ENCODE assay signal across 19 cellular contexts in genomic region chr3:171101982-171102610, GRCh38.
DNase-seq lines count a peak whose midpoint lies in the region; ATAC-seq and TF ChIP-seq lines count a peak whose summit lies in the region.
"Had no signal": no experiment of that assay in that cellular context is flagged by ENCODE, and none has a peak within 500 bp of the region (broad histone marks: within the 10 kb centered on the region; RNA-seq: fewer than 3 reads in every experiment).

No MANE protein-coding gene starts in this region.

- no peak overlapping the region for H3K4me2 ChIP-seq in mammary epithelial cell (ENCODE audit: insufficient read depth, low read depth, low read length)
- H3K4me2 ChIP-seq: BLaER1 treated with 17β-estradiol and CSF1 and Interleukin-3, amounts not matched to agents 10 nM and 100 nM; PC-9 had no signal

- H3K27me3 ChIP-seq in mammary epithelial cell (ENCODE audit: insufficient read depth, low read length) (no peaks in the 10 kb centered on the region), gastroesophageal sphincter (no peaks in the 10 kb centered on the region)
- H3K27me3 ChIP-seq in CD8-positive, alpha-beta memory T cell (ENCODE audit: insufficient read depth, low read length, poor library complexity, severe bottlenecking), result no peaks in the 10 kb centered on the region
- H3K27me3 ChIP-seq: BLaER1 treated with 17β-estradiol and CSF1 and Interleukin-3, amounts not matched to agents 10 nM and 100 nM; testis had no signal

- 90% methylated on average over 2 of the region's 2 CpGs for WGBS in mammary epithelial cell (ENCODE audit: low coverage, missing lambda C conversion rate)
- WGBS in gastroesophageal sphincter (ENCODE audit: low coverage in 1 of 2), 2 donors, result 90 to 92% methylated on average over 2 of the region's 2 CpGs

- TF ChIP-seq POLR2A in NB4 (IDR thresholded peaks at IDR 0.05; ENCODE audit: extremely low read depth, insufficient read length) (no peak), gastroesophageal sphincter (IDR thresholded peaks at IDR 0.05) (no peak)

- no peaks in the 10 kb centered on the region for H3K27me3 Mint-ChIP-seq in CD8-positive, alpha-beta memory T cell
- H3K27me3 Mint-ChIP-seq: activated naive CD4-positive, alpha-beta T cell treated with anti-CD3 and anti-CD28 coated beads, Interleukin-2, amount 10 ng/mL, durations not matched to agents 7 days and 5 days; naive thymus-derived CD8-positive, alpha-beta T cell had no signal

- H3K27ac ChIP-seq in mammary epithelial cell (ENCODE audit: insufficient read depth, low read depth, low read length) (no peak overlapping the region), gastroesophageal sphincter (no peak overlapping the region)
- H3K27ac ChIP-seq in CD8-positive, alpha-beta memory T cell (ENCODE audit: low read depth, low read length), result no peak overlapping the region
- H3K27ac ChIP-seq: BLaER1 treated with 17β-estradiol and CSF1 and Interleukin-3, amounts not matched to agents 10 nM and 100 nM; PC-9; testis had no signal

- no peak overlapping the region for H3K4me3 Mint-ChIP-seq in CD8-positive, alpha-beta memory T cell
- H3K4me3 Mint-ChIP-seq: activated naive CD4-positive, alpha-beta T cell treated with anti-CD3 and anti-CD28 coated beads, Interleukin-2, amount 10 ng/mL, durations not matched to agents 7 days and 5 days; naive thymus-derived CD8-positive, alpha-beta T cell had no signal

- peak overlapping the region in 2 of 8 donors; percentile 34 to 63 for H3K27ac Mint-ChIP-seq in CD8-positive, alpha-beta memory T cell
- H3K27ac Mint-ChIP-seq: activated naive CD4-positive, alpha-beta T cell treated with anti-CD3 and anti-CD28 coated beads, Interleukin-2, amount 10 ng/mL, durations not matched to agents 7 days and 5 days; naive thymus-derived CD8-positive, alpha-beta T cell had no signal

- no peak for TF ChIP-seq EP300 in gastroesophageal sphincter (IDR thresholded peaks at IDR 0.05)

- H3K9me3 ChIP-seq in mammary epithelial cell (replicated peaks; ENCODE audit: insufficient read depth, low read length) (no peaks in the 10 kb centered on the region), gastroesophageal sphincter (no peaks in the 10 kb centered on the region)
- H3K9me3 ChIP-seq in CD8-positive, alpha-beta memory T cell (ENCODE audit: low read length), result no peaks in the 10 kb centered on the region
- H3K9me3 ChIP-seq: testis had no signal

- no peak overlapping the region for H2AFZ ChIP-seq in mammary epithelial cell (ENCODE audit: low read depth, low read length)
- H2AFZ ChIP-seq: PC-9 had no signal

- H3K79me2 ChIP-seq in mammary epithelial cell (ENCODE audit: insufficient read depth, low read length), result no peaks in the 10 kb centered on the region

- no peak overlapping the region for H3K9ac ChIP-seq in mammary epithelial cell (ENCODE audit: insufficient read depth, low read length)
- H3K9ac ChIP-seq: BLaER1 treated with 17β-estradiol and CSF1 and Interleukin-3, amounts not matched to agents 10 nM and 100 nM had no signal

- H3K4me1 ChIP-seq in mammary epithelial cell (ENCODE audit: insufficient read depth, low read length) (peaks cover 7% of the 10 kb centered on the region), gastroesophageal sphincter (no peaks in the 10 kb centered on the region)
- no peaks in the 10 kb centered on the region for H3K4me1 ChIP-seq in CD8-positive, alpha-beta memory T cell (ENCODE audit: insufficient read depth, low read length)
- H3K4me1 ChIP-seq: BLaER1 treated with 17β-estradiol and CSF1 and Interleukin-3, amounts not matched to agents 10 nM and 100 nM; testis had no signal

- peaks cover 21 to 81% (median 38%) of the 10 kb centered on the region in 3 donors for H3K36me3 Mint-ChIP-seq in CD8-positive, alpha-beta memory T cell

- H3K36me3 ChIP-seq in mammary epithelial cell (ENCODE audit: insufficient read depth, low read length) (no peaks in the 10 kb centered on the region), gastroesophageal sphincter (peaks cover 0 to 53% of the 10 kb centered on the region in 2 donors)
- H3K36me3 ChIP-seq in CD8-positive, alpha-beta memory T cell (ENCODE audit: insufficient read depth, low read length), result peaks cover 30% of the 10 kb centered on the region

- no TSS peak for BruUV-seq in mammary epithelial cell (replicated peaks; lab: Mats Ljungman, UMichigan)

- no peak for ATAC-seq in gastroesophageal sphincter
- no peak for ATAC-seq in GM19328 (IDR thresholded peaks at IDR 0.05; ENCODE audit: unreplicated experiment)
- ATAC-seq: naive thymus-derived CD8-positive, alpha-beta T cell had no signal

- in situ Hi-C loops in mammary epithelial cell (cut with MboI; ENCODE audit: low sequenced_read_pairs in 2 of 2), result no loop called here

- no peaks in the 10 kb centered on the region for H3K9me3 Mint-ChIP-seq in CD8-positive, alpha-beta memory T cell
- H3K9me3 Mint-ChIP-seq: activated naive CD4-positive, alpha-beta T cell treated with anti-CD3 and anti-CD28 coated beads, Interleukin-2, amount 10 ng/mL, durations not matched to agents 7 days and 5 days had no signal

- H3K4me1 Mint-ChIP-seq in CD8-positive, alpha-beta memory T cell, result no peaks in the 10 kb centered on the region

- CTCF ChIA-PET in mammary epithelial cell (lab: Charles Lee; ENCODE audit: low non-redundant PET), result no interaction called here
- CTCF ChIA-PET in CD8-positive, alpha-beta memory T cell (lab: Charles Lee), result no interaction called here

- DNase-seq in Daoy (ENCODE audit: low read depth), result peak; percentile 60
- peak; percentile 8 for DNase-seq in NB4 (ENCODE audit: low read depth)
- DNase-seq in mammary epithelial cell, result peak; percentile 58
- peak; percentile 74 for DNase-seq in kidney glomerular epithelial cell (lab: John Stamatoyannopoulos, UW)
- DNase-seq in CD8-positive, alpha-beta memory T cell, result no peak
- DNase-seq in NCI-H2029 treated with DMSO at 0.1 percent for 48 hours (lab: John Stamatoyannopoulos, UW), result no peak
- DNase-seq: activated CD4-positive, CD25-positive, alpha-beta regulatory T cell treated with anti-CD3 and anti-CD28 coated beads, Interleukin-2, amount 50 U/mL, for 72 hours; activated CD8-positive, alpha-beta memory T cell treated with anti-CD3 and anti-CD28 coated beads, Interleukin-2, amount 50 U/mL, for 4 hours; activated naive CD4-positive, alpha-beta T cell treated with anti-CD3 and anti-CD28 coated beads, Interleukin-2, amount 10 ng/mL, durations not matched to agents 7 days and 5 days; central memory CD4-positive, alpha-beta T cell; hypothalamus; naive thymus-derived CD8-positive, alpha-beta T cell; NCI-H446 treated with DMSO at 0.1 percent for 48 hours; PC-9; retina; testis had no signal

- intact Hi-C loops in mammary epithelial cell (cut with micrococcal nuclease), result no loop called here

- H4K20me1 ChIP-seq in mammary epithelial cell (ENCODE audit: insufficient read depth, low read length), result no peaks in the 10 kb centered on the region
- H4K20me1 ChIP-seq: BLaER1 treated with 17β-estradiol and CSF1 and Interleukin-3, amounts not matched to agents 10 nM and 100 nM had no signal

- dilution Hi-C loops in mammary epithelial cell (cut with HindIII; ENCODE audit: low sequenced_read_pairs), result no loop called here

- POLR2A ChIA-PET in CD8-positive, alpha-beta memory T cell (lab: Charles Lee), result no interaction called here

- no peak for TF ChIP-seq CTCF in NB4 (IDR thresholded peaks at IDR 0.05; ENCODE audit: low read depth, low read length)
- no peak for TF ChIP-seq CTCF in mammary epithelial cell (conservative IDR thresholded peaks at IDR 0.05 in 1 of 2, IDR thresholded peaks at IDR 0.05 in 1 of 2; ENCODE audit: extremely low read depth in 1 of 2, insufficient read depth in 1 of 2, low read depth in 1 of 2, low read length in 2 of 2)
- TF ChIP-seq CTCF in gastroesophageal sphincter (IDR thresholded peaks at IDR 0.05), result no peak

- H3K4me3 ChIP-seq in NB4 (ENCODE audit: low read depth, low read length), result no peak overlapping the region
- H3K4me3 ChIP-seq in mammary epithelial cell (replicated peaks in 1 of 3; ENCODE audit: insufficient read depth in 1 of 3, low read depth in 2 of 3, low read length in 3 of 3), result no peak overlapping the region
- no peak overlapping the region for H3K4me3 ChIP-seq in CD8-positive, alpha-beta memory T cell (ENCODE audit: low read length)
- no peak overlapping the region for H3K4me3 ChIP-seq in gastroesophageal sphincter
- H3K4me3 ChIP-seq: BLaER1 treated with 17β-estradiol and CSF1 and Interleukin-3, amounts not matched to agents 10 nM and 100 nM; PC-9; testis had no signal

Comparison
In these comparisons a context has a peak if more than half of its experiments do, and no peak if none do; other contexts are left out.
1. DNase-seq: peak in Daoy (single experiment), NB4 (single experiment), mammary epithelial cell (single experiment) and kidney glomerular epithelial cell (single experiment); none in CD8-positive, alpha-beta memory T cell (0 of 5) and NCI-H2029 treated with DMSO at 0.1 percent for 48 hours (single experiment).